29 cellular contexts compared by ENCODE assay signal in genomic region chr2:140585016-140585415, GRCh38.
"Had no signal": no experiment of that assay in that cellular context is flagged by ENCODE, and none has a peak within 500 bp of the region (broad histone marks: within the 10 kb centered on the region; RNA-seq: fewer than 3 reads in every experiment).

No MANE protein-coding gene starts in this region.

- H3K9me3 ChIP-seq: ovary, psoas muscle, right lobe of liver, sigmoid colon, suprapubic skin, testis, tibial artery, transverse colon, upper lobe of right lung, uterus had no signal

- H3K9me3 Mint-ChIP-seq: nephron, neural progenitor cell, type B pancreatic cell had no signal

- ATAC-seq: natural killer cell; psoas muscle; right cardiac atrium; right lobe of liver; stimulated activated effector memory CD8-positive, alpha-beta T cell treated with anti-CD3 and anti-CD28 coated beads, Interleukin-12 subunit alpha, Interleukin-12 subunit beta, amount 100 ng/mL, for 72 hours; stimulated activated naive CD8-positive, alpha-beta T cell treated with anti-CD3 and anti-CD28 coated beads, Interleukin-15, amount 100 ng/mL, for 72 hours; stimulated activated naive CD8-positive, alpha-beta T cell treated with anti-CD3 and anti-CD28 coated beads, Interleukin-15, Interleukin-2, amounts not matched to agents 100 U/mL and 50 U/mL, for 24 hours; upper lobe of right lung had no signal

- H3K27me3 Mint-ChIP-seq: progenitor cell of endocrine pancreas; stimulated activated naive CD8-positive, alpha-beta T cell treated with anti-CD3 and anti-CD28 coated beads, Interleukin-15, amount 100 ng/mL, for 72 hours had no signal

- H3K4me1 ChIP-seq: neural progenitor cell, parathyroid adenoma, psoas muscle, sigmoid colon, suprapubic skin, testis, tibial artery, transverse colon, upper lobe of right lung, uterus had no signal

- H3K4me3 Mint-ChIP-seq: natural killer cell; nephron; neural progenitor cell; stimulated activated effector memory CD8-positive, alpha-beta T cell treated with anti-CD3 and anti-CD28 coated beads, Interleukin-12 subunit alpha, Interleukin-12 subunit beta, amount 100 ng/mL, for 72 hours; stimulated activated naive CD8-positive, alpha-beta T cell treated with anti-CD3 and anti-CD28 coated beads, Interleukin-15, amount 100 ng/mL, for 72 hours; type B pancreatic cell had no signal

- H3K4me1 Mint-ChIP-seq: natural killer cell; neural progenitor cell; stimulated activated effector memory CD8-positive, alpha-beta T cell treated with anti-CD3 and anti-CD28 coated beads, Interleukin-12 subunit alpha, Interleukin-12 subunit beta, amount 100 ng/mL, for 72 hours; stimulated activated naive CD8-positive, alpha-beta T cell treated with anti-CD3 and anti-CD28 coated beads, Interleukin-15, amount 100 ng/mL, for 72 hours had no signal

- H3K36me3 Mint-ChIP-seq: natural killer cell; neural progenitor cell; stimulated activated effector memory CD8-positive, alpha-beta T cell treated with anti-CD3 and anti-CD28 coated beads, Interleukin-12 subunit alpha, Interleukin-12 subunit beta, amount 100 ng/mL, for 72 hours; type B pancreatic cell had no signal

- H3K4me3 ChIP-seq: neural progenitor cell, ovary, psoas muscle, right lobe of liver, sigmoid colon, suprapubic skin, testis, tibial artery, transverse colon, upper lobe of right lung, uterus had no signal

- H3K27ac Mint-ChIP-seq: natural killer cell; nephron; neural progenitor cell; progenitor cell of endocrine pancreas; stimulated activated effector memory CD8-positive, alpha-beta T cell treated with anti-CD3 and anti-CD28 coated beads, Interleukin-12 subunit alpha, Interleukin-12 subunit beta, amount 100 ng/mL, for 72 hours; stimulated activated naive CD8-positive, alpha-beta T cell treated with anti-CD3 and anti-CD28 coated beads, Interleukin-15, amount 100 ng/mL, for 72 hours; type B pancreatic cell had no signal

- H3K27ac ChIP-seq: neural progenitor cell, ovary, parathyroid adenoma, psoas muscle, right lobe of liver, sigmoid colon, suprapubic skin, testis, tibial artery, transverse colon, upper lobe of right lung, uterus had no signal

- H3K36me3 ChIP-seq: neural progenitor cell, ovary, right lobe of liver, sigmoid colon, suprapubic skin, tibial artery, transverse colon, upper lobe of right lung, uterus had no signal

- H3K27me3 ChIP-seq: neural progenitor cell, ovary, right lobe of liver, sigmoid colon, suprapubic skin, testis, tibial artery, transverse colon, upper lobe of right lung, uterus had no signal

- DNase-seq: natural killer cell; occipital lobe; ovary; posterior cingulate gyrus; psoas muscle; right cardiac atrium; right lobe of liver; sigmoid colon; small intestine; stimulated activated CD4-positive, alpha-beta T cell treated with anti-CD3 and anti-CD28 coated beads, Interleukin-15, amount 100 ng/mL, for 24 hours; stimulated activated CD4-positive, alpha-beta T cell treated with anti-CD3 and anti-CD28 coated beads, Interleukin-2, amount 100 ng/mL, for 24 hours; stimulated activated CD4-positive, alpha-beta T cell treated with anti-CD3 and anti-CD28 coated beads, Interleukin-2, amount 100 ng/mL, for 48 hours; stimulated activated CD4-positive, alpha-beta T cell treated with anti-CD3 and anti-CD28 coated beads, Interleukin-4, amount 100 ng/mL, for 24 hours; stimulated activated naive CD4-positive, alpha-beta T cell; stimulated activated naive CD8-positive, alpha-beta T cell treated with anti-CD3 and anti-CD28 coated beads, Interleukin-15, amount 100 ng/mL, for 72 hours; stimulated activated naive CD8-positive, alpha-beta T cell treated with anti-CD3 and anti-CD28 coated beads, Interleukin-15, Interleukin-2, amounts not matched to agents 100 U/mL and 50 U/mL, for 24 hours; substantia nigra; testis; tibial artery; transverse colon; upper lobe of right lung; uterus had no signal
